24 cellular contexts compared by ENCODE assay signal in the genomic region with DNA sequence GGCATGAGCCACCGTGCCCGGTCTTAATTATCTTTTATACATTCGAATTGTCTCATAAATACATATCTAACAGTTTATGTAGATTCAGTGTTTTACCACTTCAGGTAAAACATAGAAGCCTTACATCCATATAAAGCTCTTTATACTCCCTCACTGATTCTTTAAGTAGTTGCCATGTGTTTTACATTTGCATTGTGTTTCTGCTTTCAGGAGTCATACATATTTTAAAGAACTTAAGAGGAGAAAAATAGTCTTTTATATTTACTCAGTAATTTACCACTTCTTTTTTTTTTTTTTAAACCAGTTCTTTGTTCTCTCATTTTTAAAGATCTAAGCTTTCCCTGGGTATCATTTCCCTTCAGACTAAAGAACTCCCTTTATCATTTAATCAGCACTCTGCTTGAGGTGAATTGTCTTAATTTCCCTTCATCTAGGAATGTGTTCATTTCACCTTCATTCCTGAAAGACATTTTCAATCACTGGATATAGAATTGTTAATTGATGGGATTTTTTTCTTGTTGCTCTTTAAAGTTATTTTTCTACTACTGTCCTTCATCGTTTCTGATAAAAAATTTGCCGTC.
"Had no signal": no experiment of that assay in that cellular context is flagged by ENCODE, and none has a peak within 500 bp of the region (broad histone marks: within the 10 kb centered on the region; RNA-seq: fewer than 3 reads in every experiment).

No MANE protein-coding gene starts in this region.

- DNase-seq: activated CD4-positive, alpha-beta memory T cell treated with anti-CD3 and anti-CD28 coated beads, Interleukin-2, amount 10 ng/mL, durations not matched to agents 7 days and 5 days; activated CD4-positive, alpha-beta T cell treated with anti-CD3 and anti-CD28 coated beads for 36 hours; activated effector memory CD4-positive, alpha-beta T cell treated with anti-CD3 and anti-CD28 coated beads, Interleukin-2, amount 50 U/mL, for 16 hours; activated T-cell treated with anti-CD3 and anti-CD28 coated beads, Interleukin-2, amount 50 U/mL, for 48 hours; amniotic stem cell; body of pancreas; effector memory CD8-positive, alpha-beta T cell; head of caudate nucleus; left cardiac atrium; lower lobe of right lung; midbrain; nucleus accumbens; stimulated activated CD4-positive, alpha-beta T cell treated with anti-CD3 and anti-CD28 coated beads, Interleukin-4, amount 100 ng/mL, for 1 hour; stimulated activated naive CD4-positive, alpha-beta T cell; substantia nigra; WERI-Rb-1 had no signal

- H3K27ac Mint-ChIP-seq: activated CD4-positive, alpha-beta memory T cell treated with anti-CD3 and anti-CD28 coated beads, Interleukin-2, amount 10 ng/mL, durations not matched to agents 7 days and 5 days; activated CD4-positive, alpha-beta T cell treated with anti-CD3 and anti-CD28 coated beads for 36 hours; dendritic cell treated with granulocyte-macrophage colony-stimulating factor and Interleukin-4, amounts not matched to agents 40 ng/mL and 50 ng/mL, for 4 days; effector memory CD8-positive, alpha-beta T cell; T-helper 1 cell treated with Interleukin-12 subunit alpha and Interleukin-12 subunit beta and Interleukin-4 antibody, amounts not matched to agents 30 μg/mL and 1 μg/mL, for 36 hours had no signal

- H3K9me3 Mint-ChIP-seq: activated CD4-positive, alpha-beta memory T cell treated with anti-CD3 and anti-CD28 coated beads, Interleukin-2, amount 10 ng/mL, durations not matched to agents 7 days and 5 days; dendritic cell treated with granulocyte-macrophage colony-stimulating factor and Interleukin-4, amounts not matched to agents 40 ng/mL and 50 ng/mL, for 4 days; effector memory CD8-positive, alpha-beta T cell; T-helper 1 cell treated with Interleukin-12 subunit alpha and Interleukin-12 subunit beta and Interleukin-4 antibody, amounts not matched to agents 30 μg/mL and 1 μg/mL, for 36 hours had no signal

- H3K4me3 Mint-ChIP-seq: activated CD4-positive, alpha-beta memory T cell treated with anti-CD3 and anti-CD28 coated beads, Interleukin-2, amount 10 ng/mL, durations not matched to agents 7 days and 5 days; activated CD4-positive, alpha-beta T cell treated with anti-CD3 and anti-CD28 coated beads for 36 hours; activated naive CD8-positive, alpha-beta T cell; dendritic cell treated with granulocyte-macrophage colony-stimulating factor and Interleukin-4, amounts not matched to agents 40 ng/mL and 50 ng/mL, for 4 days; effector memory CD8-positive, alpha-beta T cell; T-helper 1 cell treated with Interleukin-12 subunit alpha and Interleukin-12 subunit beta and Interleukin-4 antibody, amounts not matched to agents 30 μg/mL and 1 μg/mL, for 36 hours had no signal

- ATAC-seq: activated CD4-positive, alpha-beta T cell treated with anti-CD3 and anti-CD28 coated beads for 36 hours; body of pancreas; effector memory CD8-positive, alpha-beta T cell; left cardiac atrium; lower lobe of right lung had no signal

- H3K27ac ChIP-seq: body of pancreas, lower lobe of right lung, right atrium auricular region, tibial nerve, vagina, WERI-Rb-1 had no signal

- H3K36me3 ChIP-seq: lower lobe of right lung, right atrium auricular region, tibial nerve had no signal

- H3K27me3 ChIP-seq: body of pancreas, right atrium auricular region, tibial nerve, vagina had no signal

- H3K4me3 ChIP-seq: body of pancreas, lower lobe of right lung, right atrium auricular region, tibial nerve, vagina had no signal

- FAIRE-seq: frontal cortex had no signal

- H3K27me3 Mint-ChIP-seq: activated CD4-positive, alpha-beta memory T cell treated with anti-CD3 and anti-CD28 coated beads, Interleukin-2, amount 10 ng/mL, durations not matched to agents 7 days and 5 days; activated CD4-positive, alpha-beta T cell treated with anti-CD3 and anti-CD28 coated beads for 36 hours; activated naive CD8-positive, alpha-beta T cell; dendritic cell treated with granulocyte-macrophage colony-stimulating factor and Interleukin-4, amounts not matched to agents 40 ng/mL and 50 ng/mL, for 4 days; effector memory CD8-positive, alpha-beta T cell; progenitor cell of endocrine pancreas had no signal

- H3K4me1 ChIP-seq: body of pancreas, lower lobe of right lung, right atrium auricular region, tibial nerve, vagina had no signal

- H3K9me3 ChIP-seq: body of pancreas, lower lobe of right lung, right atrium auricular region, tibial nerve, vagina had no signal
